9 cellular contexts compared by ENCODE assay signal in genomic region chr1:236280438-236281285, GRCh38. TPM values are rescaled to one million over a fixed set of nuclear protein-coding genes. Genes with fewer than 3 reads are reported as not detected.
DNase-seq lines count a peak whose midpoint lies in the region; ATAC-seq and TF ChIP-seq lines count a peak whose summit lies in the region.
"Had no signal": no experiment of that assay in that cellular context is flagged by ENCODE, and none has a peak within 500 bp of the region (broad histone marks: within the 10 kb centered on the region; RNA-seq: fewer than 3 reads in every experiment).

No MANE protein-coding gene starts in this region.

- H3K27me3 ChIP-seq in OCI-LY3 (ENCODE audit: low read depth, low read length) (peaks cover under 1% of the 10 kb centered on the region; the same call in 1 of the 2 replicates), iPS-20b (ENCODE audit: insufficient read depth, low read length) (peaks cover 29% of the 10 kb centered on the region)

- H3K4me3 Mint-ChIP-seq in activated naive CD8-positive, alpha-beta T cell treated with anti-CD3 and anti-CD28 coated beads for 36 hours: peak overlapping the region; percentile 92

- H3K36me3 ChIP-seq in OCI-LY3 (replicated peaks; ENCODE audit: low read depth, low read length) (no peaks in the 10 kb centered on the region), iPS-20b (ENCODE audit: insufficient read depth, low read depth, low read length) (no peaks in the 10 kb centered on the region)

- peak overlapping the region; percentile 72; the same call in 1 of the 2 replicates for H2AFZ ChIP-seq in OCI-LY3 (ENCODE audit: low read depth, low read length)

- no peaks in the 10 kb centered on the region for H3K9me3 ChIP-seq in OCI-LY3 (ENCODE audit: insufficient read depth, low read length)
- no peaks in the 10 kb centered on the region for H3K9me3 ChIP-seq in iPS-20b (ENCODE audit: insufficient read depth, low read depth, low read length)

- no peak for ATAC-seq in GM18873 (IDR thresholded peaks at IDR 0.05; ENCODE audit: low FRiP score, unreplicated experiment)

- H3K9ac ChIP-seq in OCI-LY3 (ENCODE audit: low read length): peak overlapping the region; percentile 79
- H3K9ac ChIP-seq in iPS-20b (ENCODE audit: low read depth, low read length): peak overlapping the region; percentile 1; the same call in 1 of the 2 replicates

- peak overlapping the region; percentile 60 for H3K27ac Mint-ChIP-seq in activated naive CD8-positive, alpha-beta T cell treated with anti-CD3 and anti-CD28 coated beads for 36 hours

- H3K27me3 Mint-ChIP-seq in activated naive CD8-positive, alpha-beta T cell treated with anti-CD3 and anti-CD28 coated beads for 36 hours: no peaks in the 10 kb centered on the region

- H3K4me1 Mint-ChIP-seq in activated naive CD8-positive, alpha-beta T cell treated with anti-CD3 and anti-CD28 coated beads for 36 hours: peaks cover 53% of the 10 kb centered on the region

- H3K27ac ChIP-seq in OCI-LY3 (ENCODE audit: low read length) (peak overlapping the region; percentile 45), iPS-20b (ENCODE audit: low read length) (no peak overlapping the region)
- H3K27ac ChIP-seq: epithelial cell of prostate had no signal

- TF ChIP-seq CTCF in OCI-LY3 (IDR thresholded peaks at IDR 0.05; ENCODE audit: low read depth, low read length): no peak

- peak overlapping the region; percentile 87 for H3K4me3 ChIP-seq in OCI-LY3 (ENCODE audit: low read length)
- peak overlapping the region; percentile 63 for H3K4me3 ChIP-seq in iPS-20b (ENCODE audit: low read length)

- DNase-seq in stimulated activated naive CD4-positive, alpha-beta T cell (lab: John Stamatoyannopoulos, UW): peak in 5 of 6 experiments; percentile 21 to 57 (median 37)
- DNase-seq in stimulated activated naive CD4-positive, alpha-beta T cell treated with Interleukin-2 at 50 U/mL for 16 hours (lab: John Stamatoyannopoulos, UW): no peak
- DNase-seq in activated naive CD8-positive, alpha-beta T cell treated with anti-CD3 and anti-CD28 coated beads for 36 hours: no peak
- DNase-seq in stimulated activated CD4-positive, alpha-beta T cell treated with anti-CD3 and anti-CD28 coated beads, Interleukin-4, amount 100 ng/mL, for 24 hours: peak; percentile 15
- DNase-seq in occipital lobe (lab: John Stamatoyannopoulos, UW): no peak

- H4K20me1 ChIP-seq in OCI-LY3 (ENCODE audit: insufficient read depth, low read length): peaks cover 6% of the 10 kb centered on the region; the same call in 1 of the 2 replicates

- peaks cover 41% of the 10 kb centered on the region for H3K4me1 ChIP-seq in OCI-LY3 (ENCODE audit: low read length)
- no peaks in the 10 kb centered on the region for H3K4me1 ChIP-seq in iPS-20b (ENCODE audit: insufficient read depth, low read length)

- peaks cover 30% of the 10 kb centered on the region for H3K79me2 ChIP-seq in OCI-LY3 (ENCODE audit: low read length)

- peaks cover 5% of the 10 kb centered on the region for H3K9me3 Mint-ChIP-seq in activated naive CD8-positive, alpha-beta T cell treated with anti-CD3 and anti-CD28 coated beads for 36 hours

- peak overlapping the region; percentile 97 for H3K4me2 ChIP-seq in OCI-LY3 (ENCODE audit: low read length)

- peaks cover 8% of the 10 kb centered on the region for H3K36me3 Mint-ChIP-seq in activated naive CD8-positive, alpha-beta T cell treated with anti-CD3 and anti-CD28 coated beads for 36 hours

RNA-seq across cellular contexts. Expression of gene ERO1B, which starts 1.1 kb away (rescaled TPM):
- 1 to 10 TPM; 2.8 to 3.7 TPM for total RNA-seq in activated naive CD8-positive, alpha-beta T cell treated with anti-CD3 and anti-CD28 coated beads for 36 hours
- total RNA-seq in occipital lobe: 27.3 TPM

Comparison
In these comparisons a context has a peak if more than half of its experiments do, and no peak if none do; other contexts are left out.
1. DNase-seq: peak in stimulated activated naive CD4-positive, alpha-beta T cell (5 of 6) and stimulated activated CD4-positive, alpha-beta T cell treated with anti-CD3 and anti-CD28 coated beads, Interleukin-4, amount 100 ng/mL, for 24 hours (single experiment); none in stimulated activated naive CD4-positive, alpha-beta T cell treated with Interleukin-2 at 50 U/mL for 16 hours (single experiment), activated naive CD8-positive, alpha-beta T cell treated with anti-CD3 and anti-CD28 coated beads for 36 hours (single experiment) and occipital lobe (single experiment).